18 cellular contexts compared by ENCODE assay signal in the genomic region with DNA sequence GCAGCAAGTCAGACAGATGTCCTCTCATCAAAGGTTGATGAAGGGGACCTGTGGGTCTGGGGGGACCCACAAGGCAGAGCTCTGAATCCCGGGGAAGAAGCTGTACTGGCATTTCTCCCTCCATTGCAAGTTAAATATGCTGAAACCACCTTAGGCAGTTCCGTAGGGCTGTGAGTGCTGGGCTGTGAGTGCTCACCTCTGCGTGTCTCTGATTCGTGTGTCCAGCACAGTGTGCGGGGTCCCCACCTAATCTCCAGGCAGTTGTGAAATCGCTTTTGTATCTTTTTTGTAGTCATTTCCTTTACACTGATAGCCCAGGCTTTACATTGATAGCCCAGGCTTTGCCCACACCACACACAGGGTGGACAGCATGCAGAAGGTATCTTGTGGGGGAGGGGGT.
DNase-seq lines count a peak whose midpoint lies in the region; ATAC-seq and TF ChIP-seq lines count a peak whose summit lies in the region.
"Had no signal": no experiment of that assay in that cellular context is flagged by ENCODE, and none has a peak within 500 bp of the region (broad histone marks: within the 10 kb centered on the region; RNA-seq: fewer than 3 reads in every experiment).

No MANE protein-coding gene starts in this region.

- ATAC-seq in HG02571 (IDR thresholded peaks at IDR 0.05; ENCODE audit: unreplicated experiment) (no peak), gastroesophageal sphincter (no peak)

- peaks cover 0 to 91% (median 18%) of the 10 kb centered on the region in 3 donors for H3K4me1 ChIP-seq in gastroesophageal sphincter

- H3K9me3 ChIP-seq in gastroesophageal sphincter, result no peaks in the 10 kb centered on the region

- CTCF ChIA-PET in activated naive CD4-positive, alpha-beta T cell treated with anti-CD3 and anti-CD28 coated beads, Interleukin-2, amount 10 ng/mL, durations not matched to agents 7 days and 5 days (lab: Charles Lee), result no interaction called here

- WGBS in gastroesophageal sphincter (ENCODE audit: low coverage in 1 of 2), 2 donors, result 90 to 97% methylated on average over 4 to 6 of the region's 6 CpGs

- no peak overlapping the region for H3K4me3 ChIP-seq in gastroesophageal sphincter
- H3K4me3 ChIP-seq: PC-9 had no signal

- peaks cover 10% of the 10 kb centered on the region for H3K36me3 Mint-ChIP-seq in activated naive CD4-positive, alpha-beta T cell treated with anti-CD3 and anti-CD28 coated beads, Interleukin-2, amount 10 ng/mL, durations not matched to agents 7 days and 5 days
- peaks cover 2% of the 10 kb centered on the region for H3K36me3 Mint-ChIP-seq in mesothelial cell of epicardium

- H3K4me1 Mint-ChIP-seq in activated naive CD4-positive, alpha-beta T cell treated with anti-CD3 and anti-CD28 coated beads, Interleukin-2, amount 10 ng/mL, durations not matched to agents 7 days and 5 days, result peaks cover 67% of the 10 kb centered on the region
- peaks cover 40% of the 10 kb centered on the region for H3K4me1 Mint-ChIP-seq in mesothelial cell of epicardium

- no peaks in the 10 kb centered on the region for H3K36me3 ChIP-seq in gastroesophageal sphincter

- no peak for TF ChIP-seq CTCF in mesothelial cell of epicardium (IDR thresholded peaks at IDR 0.05; ENCODE audit: unreplicated experiment)
- no peak for TF ChIP-seq CTCF in gastroesophageal sphincter (IDR thresholded peaks at IDR 0.05)

- no peak overlapping the region for H3K4me3 Mint-ChIP-seq in activated naive CD4-positive, alpha-beta T cell treated with anti-CD3 and anti-CD28 coated beads, Interleukin-2, amount 10 ng/mL, durations not matched to agents 7 days and 5 days
- no peak overlapping the region for H3K4me3 Mint-ChIP-seq in mesothelial cell of epicardium

- no peak for DNase-seq in activated naive CD4-positive, alpha-beta T cell treated with anti-CD3 and anti-CD28 coated beads, Interleukin-2, amount 10 ng/mL, durations not matched to agents 7 days and 5 days
- no peak for DNase-seq in activated naive CD4-positive, alpha-beta T cell (lab: John Stamatoyannopoulos, UW)
- DNase-seq in mesothelial cell of epicardium (ENCODE audit: low spot score in 2 of 2, unreplicated experiment in 2 of 2) (no peak), midbrain (lab: John Stamatoyannopoulos, UW) (no peak), SHP77 (lab: John Stamatoyannopoulos, UW) (no peak)
- DNase-seq: COR-L47; DMS153; EL; HCEC 1CT; NCI-H1436 treated with DMSO at 0.1 percent for 48 hours; NCI-H2081 treated with DMSO at 0.1 percent for 48 hours; NCI-H526; NK-92 treated with Interleukin-12 subunit alpha and Interleukin-12 subunit beta, amount 100 ng/mL, for 24 hours; PC-9 had no signal

- TF ChIP-seq EP300 in gastroesophageal sphincter (IDR thresholded peaks at IDR 0.05), result no peak

- H3K27ac Mint-ChIP-seq in activated naive CD4-positive, alpha-beta T cell treated with anti-CD3 and anti-CD28 coated beads, Interleukin-2, amount 10 ng/mL, durations not matched to agents 7 days and 5 days, result peak overlapping the region; percentile 46
- peak overlapping the region; percentile 62 for H3K27ac Mint-ChIP-seq in mesothelial cell of epicardium

- H3K27me3 ChIP-seq in gastroesophageal sphincter, result no peaks in the 10 kb centered on the region

- TF ChIP-seq POLR2A in gastroesophageal sphincter (IDR thresholded peaks at IDR 0.05), result no peak

- H3K27ac ChIP-seq in cingulate gyrus (ENCODE audit: low read depth, low read length) (peak overlapping the region; percentile 56), gastroesophageal sphincter (no peak overlapping the region)
- H3K27ac ChIP-seq: 22Rv1, PC-9 had no signal

- H3K27me3 Mint-ChIP-seq in activated naive CD4-positive, alpha-beta T cell treated with anti-CD3 and anti-CD28 coated beads, Interleukin-2, amount 10 ng/mL, durations not matched to agents 7 days and 5 days, result no peaks in the 10 kb centered on the region
- H3K27me3 Mint-ChIP-seq in mesothelial cell of epicardium (ENCODE audit: low read depth), result no peaks in the 10 kb centered on the region

- no peaks in the 10 kb centered on the region for H3K9me3 Mint-ChIP-seq in activated naive CD4-positive, alpha-beta T cell treated with anti-CD3 and anti-CD28 coated beads, Interleukin-2, amount 10 ng/mL, durations not matched to agents 7 days and 5 days
- H3K9me3 Mint-ChIP-seq in mesothelial cell of epicardium, result peaks cover 4% of the 10 kb centered on the region
